In the genomic region with DNA sequence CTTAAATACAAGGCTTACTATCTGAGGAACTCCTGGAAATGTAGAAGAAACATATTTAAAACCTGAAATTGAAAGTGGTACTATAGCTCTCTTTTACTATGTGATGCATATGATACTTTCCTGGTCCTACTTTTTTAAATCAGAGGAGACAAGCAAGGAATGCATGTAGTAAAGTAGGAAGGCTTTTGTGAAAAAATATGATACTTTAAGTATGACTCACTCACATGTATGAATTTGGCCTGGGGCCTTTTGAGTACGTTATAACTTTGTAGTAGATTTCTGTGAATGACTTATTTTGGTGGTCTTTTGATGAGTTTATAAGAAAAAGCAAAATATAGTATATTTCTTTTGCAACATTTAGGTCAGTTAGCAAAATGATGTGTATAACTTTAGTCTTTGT, we compare ENCODE assay signal across 32 cellular contexts. TPM values are rescaled to one million over a fixed set of nuclear protein-coding genes. Genes with fewer than 3 reads are reported as not detected.
DNase-seq lines count a peak whose midpoint lies in the region; ATAC-seq and TF ChIP-seq lines count a peak whose summit lies in the region.
"Had no signal": no experiment of that assay in that cellular context is flagged by ENCODE, and none has a peak within 500 bp of the region (broad histone marks: within the 10 kb centered on the region; RNA-seq: fewer than 3 reads in every experiment).

No MANE protein-coding gene starts in this region.

- H3K4me3 ChIP-seq in GM23248 = no peak overlapping the region
- H3K4me3 ChIP-seq: BLaER1, heart right ventricle, SJSA1, suprapubic skin had no signal

- peaks cover 13% of the 10 kb centered on the region for H3K36me3 Mint-ChIP-seq in chondrocyte (ENCODE audit: low read depth)

- H4K20me1 ChIP-seq in GM23248 (ENCODE audit: insufficient read depth) = no peaks in the 10 kb centered on the region
- H4K20me1 ChIP-seq: BLaER1 had no signal

- 40 to 43% methylated on average over 1 of the region's 1 CpG for WGBS in GM23248 (ENCODE audit: low coverage in 1 of 2, low lambda C conversion rate in 2 of 2, missing lambda C conversion rate in 2 of 2), 2 experiments

- H3K9me3 Mint-ChIP-seq in chondrocyte (ENCODE audit: low read depth) = no peaks in the 10 kb centered on the region
- H3K9me3 Mint-ChIP-seq: activated naive CD4-positive, alpha-beta T cell treated with anti-CD3 and anti-CD28 coated beads, Interleukin-2, amount 10 ng/mL, durations not matched to agents 7 days and 5 days; nephron progenitor cell; stimulated activated memory B cell treated with anti-CD40 and anti-IgM and Interleukin-4, amounts not matched to agents 10 μg/mL and 1 μg/mL and 100 μg/mL, for 72 hours had no signal

- H3K36me3 ChIP-seq in GM23248 (ENCODE audit: low read depth) = peaks cover 50% of the 10 kb centered on the region

- CTCF ChIA-PET in HEK293T (lab: Yijun Ruan, JAX) = no interaction called here

- H3K4me1 Mint-ChIP-seq in chondrocyte (ENCODE audit: low read depth) = peaks cover 10% of the 10 kb centered on the region
- H3K4me1 Mint-ChIP-seq: activated naive CD4-positive, alpha-beta T cell treated with anti-CD3 and anti-CD28 coated beads, Interleukin-2, amount 10 ng/mL, durations not matched to agents 7 days and 5 days; nephron progenitor cell; stimulated activated memory B cell treated with anti-CD40 and anti-IgM and Interleukin-4, amounts not matched to agents 10 μg/mL and 1 μg/mL and 100 μg/mL, for 72 hours had no signal

- TF ChIP-seq CTCF in chondrocyte (IDR thresholded peaks at IDR 0.05) = no peak

- no peaks in the 10 kb centered on the region for H3F3A ChIP-seq in GM23248 (ENCODE audit: insufficient read depth)

- DNase-seq in GM23248 = peak; percentile 72
- DNase-seq in RPMI7951 (ENCODE audit: low read depth) = peak; percentile 53
- DNase-seq in chondrocyte (ENCODE audit: low spot score) = no peak
- DNase-seq in foreskin melanocyte = peak; percentile 38
- DNase-seq in stimulated activated naive CD4-positive, alpha-beta T cell treated with Interleukin-2 at 50 U/mL for 16 hours (lab: John Stamatoyannopoulos, UW) = no peak
- no peak for DNase-seq in stimulated activated CD4-positive, alpha-beta T cell treated with anti-CD3 and anti-CD28 coated beads, Interleukin-2, amount 100 ng/mL, for 48 hours
- no peak for DNase-seq in HEK293T (ENCODE audit: extremely low spot score)
- DNase-seq: ACHN; activated CD4-positive, alpha-beta T cell treated with anti-CD3 and anti-CD28 coated beads, Interleukin-2, amount 50 U/mL, for 4 hours; activated CD4-positive, CD25-positive, alpha-beta regulatory T cell; activated naive CD4-positive, alpha-beta T cell treated with anti-CD3 and anti-CD28 coated beads, Interleukin-2, amount 10 ng/mL, durations not matched to agents 7 days and 5 days; caudate nucleus; DMS53; GF-D8; heart right ventricle; Kasumi-1; NCI-H1694; NCI-H2171; NCI-H524; nephron progenitor cell; right cardiac atrium; stimulated activated CD4-positive, alpha-beta T cell treated with anti-CD3 and anti-CD28 coated beads, Interleukin-12 subunit alpha, Interleukin-12 subunit beta, amount 100 ng/mL, for 4 hours; stimulated activated CD4-positive, alpha-beta T cell treated with anti-CD3 and anti-CD28 coated beads, Interleukin-4, amount 100 ng/mL, for 4 hours had no signal

- no peak overlapping the region for H3K9ac ChIP-seq in GM23248
- H3K9ac ChIP-seq: BLaER1, parathyroid adenoma had no signal

- no peaks in the 10 kb centered on the region for H3K9me3 ChIP-seq in GM23248 (ENCODE audit: low read depth)
- H3K9me3 ChIP-seq: BLaER1, heart right ventricle, SJSA1, suprapubic skin had no signal

- no peak overlapping the region for H3K27ac ChIP-seq in GM23248
- H3K27ac ChIP-seq: BLaER1, heart right ventricle, HL-60, parathyroid adenoma, SJSA1, suprapubic skin had no signal

- ATAC-seq in GM19397 (IDR thresholded peaks at IDR 0.05; ENCODE audit: unreplicated experiment) = no peak
- ATAC-seq: heart right ventricle; HepG2; Panc1; right cardiac atrium; stimulated activated memory B cell treated with anti-CD40 and anti-IgM and Interleukin-4, amounts not matched to agents 10 μg/mL and 1 μg/mL and 100 μg/mL, for 72 hours had no signal

- no peaks in the 10 kb centered on the region for H3K27me3 Mint-ChIP-seq in chondrocyte (ENCODE audit: low read depth)
- H3K27me3 Mint-ChIP-seq: activated naive CD4-positive, alpha-beta T cell treated with anti-CD3 and anti-CD28 coated beads, Interleukin-2, amount 10 ng/mL, durations not matched to agents 7 days and 5 days; stimulated activated memory B cell treated with anti-CD40 and anti-IgM and Interleukin-4, amounts not matched to agents 10 μg/mL and 1 μg/mL and 100 μg/mL, for 72 hours had no signal

- no peak overlapping the region for H2AFZ ChIP-seq in GM23248
- H2AFZ ChIP-seq: parathyroid adenoma had no signal

- in situ Hi-C loops in GM23248 (cut with MboI) = no loop called here

- H3K4me1 ChIP-seq in GM23248 (ENCODE audit: insufficient read depth) = peaks cover 11% of the 10 kb centered on the region
- H3K4me1 ChIP-seq: BLaER1, heart right ventricle, parathyroid adenoma, suprapubic skin had no signal

- peak overlapping the region; percentile 8 for H3K27ac Mint-ChIP-seq in chondrocyte (ENCODE audit: unreplicated experiment)
- H3K27ac Mint-ChIP-seq: activated naive CD4-positive, alpha-beta T cell treated with anti-CD3 and anti-CD28 coated beads, Interleukin-2, amount 10 ng/mL, durations not matched to agents 7 days and 5 days; nephron progenitor cell; stimulated activated memory B cell treated with anti-CD40 and anti-IgM and Interleukin-4, amounts not matched to agents 10 μg/mL and 1 μg/mL and 100 μg/mL, for 72 hours had no signal

- H3K79me2 ChIP-seq in GM23248 (ENCODE audit: insufficient read depth) = peaks cover 29% of the 10 kb centered on the region; the same call in 1 of the 2 replicates
- H3K79me2 ChIP-seq: parathyroid adenoma had no signal

- no peaks in the 10 kb centered on the region for H3K27me3 ChIP-seq in GM23248 (replicated peaks; ENCODE audit: insufficient read depth)
- H3K27me3 ChIP-seq: BLaER1, heart right ventricle, SJSA1, suprapubic skin had no signal

- no peak overlapping the region for H3K4me2 ChIP-seq in GM23248 (ENCODE audit: unreplicated experiment)
- H3K4me2 ChIP-seq: BLaER1 had no signal

- H3K4me3 Mint-ChIP-seq in chondrocyte (ENCODE audit: unreplicated experiment) = no peak overlapping the region
- H3K4me3 Mint-ChIP-seq: activated naive CD4-positive, alpha-beta T cell treated with anti-CD3 and anti-CD28 coated beads, Interleukin-2, amount 10 ng/mL, durations not matched to agents 7 days and 5 days; nephron progenitor cell; stimulated activated memory B cell treated with anti-CD40 and anti-IgM and Interleukin-4, amounts not matched to agents 10 μg/mL and 1 μg/mL and 100 μg/mL, for 72 hours had no signal

- POLR2A ChIA-PET in HEK293T (lab: Yijun Ruan, JAX) = no interaction called here

- no peaks in the 10 kb centered on the region; the same call in 1 of the 2 replicates for H3K9me2 ChIP-seq in GM23248 (ENCODE audit: insufficient read depth)

TF ChIP-seq in HEK293T, 16 proteins besides CTCF, POLR2A, EP300 and RAD21:
- TF ChIP-seq ARNT (IDR thresholded peaks at IDR 0.05) (no peak), HDGF (IDR thresholded peaks at IDR 0.05; ENCODE audit: borderline replicate concordance) (no peak), SUZ12 (IDR thresholded peaks at IDR 0.05) (no peak), L3MBTL2 (conservative IDR thresholded peaks at IDR 0.05) (no peak), NFRKB (IDR thresholded peaks at IDR 0.05) (no peak), FOXA1 (IDR thresholded peaks at IDR 0.05) (no peak), FOXK2 (IDR thresholded peaks at IDR 0.05) (no peak), ZNF384 (IDR thresholded peaks at IDR 0.05) (no peak), ELF4 (IDR thresholded peaks at IDR 0.05) (no peak), TARDBP (IDR thresholded peaks at IDR 0.05) (no peak), SP1 (IDR thresholded peaks at IDR 0.05) (no peak), CTBP1 (IDR thresholded peaks at IDR 0.05; ENCODE audit: borderline replicate concordance) (no peak), LEF1 (IDR thresholded peaks at IDR 0.05; ENCODE audit: borderline replicate concordance) (no peak), BHLHE40 (IDR thresholded peaks at IDR 0.05; ENCODE audit: borderline replicate concordance) (no peak)
- TF ChIP-seq, protein P1, sequence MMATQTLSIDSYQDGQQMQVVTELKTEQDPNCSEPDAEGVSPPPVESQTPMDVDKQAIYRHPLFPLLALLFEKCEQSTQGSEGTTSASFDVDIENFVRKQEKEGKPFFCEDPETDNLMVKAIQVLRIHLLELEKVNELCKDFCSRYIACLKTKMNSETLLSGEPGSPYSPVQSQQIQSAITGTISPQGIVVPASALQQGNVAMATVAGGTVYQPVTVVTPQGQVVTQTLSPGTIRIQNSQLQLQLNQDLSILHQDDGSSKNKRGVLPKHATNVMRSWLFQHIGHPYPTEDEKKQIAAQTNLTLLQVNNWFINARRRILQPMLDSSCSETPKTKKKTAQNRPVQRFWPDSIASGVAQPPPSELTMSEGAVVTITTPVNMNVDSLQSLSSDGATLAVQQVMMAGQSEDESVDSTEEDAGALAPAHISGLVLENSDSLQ (IDR thresholded peaks at IDR 0.05) = no peak

RNA-seq across cellular contexts. Expression of a gene that starts 53.8 kb away (rescaled TPM):
- total RNA-seq in GM23248 (2014; rRNA removed; shearing (Covaris generic)) = 79.4 and 98.1 TPM in 2 replicates
- 131 and 137 TPM in 2 replicates for polyA plus RNA-seq in GM23248 (2016; fragmentation: Nextera tagmentation; extraction: Ambion mirVana)
- 83.7 and 89.4 TPM in 2 replicates for total RNA-seq in RPMI7951 (2014; rRNA removed; shearing (Covaris generic))
- 86.5 to 91.3 TPM (median 90.6 TPM) in 3 replicates for total RNA-seq in chondrocyte

Comparison
In these comparisons a context has a peak if more than half of its experiments do, and no peak if none do; other contexts are left out.
1. DNase-seq: peak in GM23248 (single experiment), RPMI7951 (single experiment) and foreskin melanocyte (single experiment); none in chondrocyte (single experiment), stimulated activated naive CD4-positive, alpha-beta T cell treated with Interleukin-2 at 50 U/mL for 16 hours (single experiment), stimulated activated CD4-positive, alpha-beta T cell treated with anti-CD3 and anti-CD28 coated beads, Interleukin-2, amount 100 ng/mL, for 48 hours (0 of 2) and HEK293T (single experiment).